ENCODE assay signal across 30 cellular contexts in the genomic region with DNA sequence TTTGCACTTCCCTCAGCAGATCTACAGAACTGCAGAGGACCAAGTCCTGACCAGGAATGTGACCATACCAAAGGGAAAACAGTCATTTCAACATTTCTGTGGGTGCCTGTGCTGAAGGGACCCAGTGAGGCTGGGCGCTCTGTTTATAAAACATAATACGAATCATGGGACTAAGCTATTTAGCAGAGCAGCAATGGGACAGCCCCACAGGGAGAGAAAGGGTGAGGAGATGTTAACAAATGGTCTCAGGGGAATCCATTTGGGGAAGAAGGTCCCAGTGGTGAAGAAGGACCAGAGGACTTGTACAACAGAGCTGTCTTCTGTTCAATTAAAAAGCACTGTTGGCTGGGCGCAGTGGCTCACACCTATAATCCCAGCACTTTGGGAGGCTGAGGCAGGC.
"Had no signal": no experiment of that assay in that cellular context is flagged by ENCODE, and none has a peak within 500 bp of the region (broad histone marks: within the 10 kb centered on the region; RNA-seq: fewer than 3 reads in every experiment).

No MANE protein-coding gene starts in this region.

- H3K9me3 ChIP-seq: esophagus muscularis mucosa, left lung, lower lobe of right lung, mucosa of descending colon, neutrophil, pancreas, prostate gland, tibial nerve had no signal

- H3K36me3 ChIP-seq: esophagus muscularis mucosa, left lung, lower lobe of right lung, neutrophil, pancreas, prostate gland, tibial nerve, WERI-Rb-1 had no signal

- H3K4me3 Mint-ChIP-seq: activated CD4-positive, alpha-beta memory T cell treated with anti-CD3 and anti-CD28 coated beads, Interleukin-2, amount 10 ng/mL, durations not matched to agents 7 days and 5 days; activated CD4-positive, alpha-beta T cell treated with anti-CD3 and anti-CD28 coated beads, Interleukin-2, amount 10 ng/mL, durations not matched to agents 7 days and 5 days; activated naive CD8-positive, alpha-beta T cell treated with anti-CD3 and anti-CD28 coated beads, Interleukin-2, amount 50 U/mL, for 24 hours; activated T-cell treated with anti-CD3 and anti-CD28 coated beads, Interleukin-2, amount 50 U/mL, for 4 hours; activated T-helper 17 cell treated with anti-CD3 and anti-CD28 coated beads, Interleukin-2, amount 50 U/mL, for 72 hours; central memory CD8-positive, alpha-beta T cell; nephron progenitor cell had no signal

- H3K27me3 ChIP-seq: esophagus muscularis mucosa, foreskin keratinocyte, left lung, neutrophil, pancreas, tibial nerve had no signal

- H3K4me1 ChIP-seq: foreskin keratinocyte, left lung, lower lobe of right lung, pancreas, prostate gland, tibial nerve had no signal

- H3K27me3 Mint-ChIP-seq: activated CD4-positive, alpha-beta memory T cell treated with anti-CD3 and anti-CD28 coated beads, Interleukin-2, amount 10 ng/mL, durations not matched to agents 7 days and 5 days; activated CD4-positive, alpha-beta T cell treated with anti-CD3 and anti-CD28 coated beads, Interleukin-2, amount 10 ng/mL, durations not matched to agents 7 days and 5 days; activated T-helper 17 cell treated with anti-CD3 and anti-CD28 coated beads, Interleukin-2, amount 50 U/mL, for 72 hours; T-helper 17 cell had no signal

- H3K9me3 Mint-ChIP-seq: activated CD4-positive, alpha-beta T cell treated with anti-CD3 and anti-CD28 coated beads, Interleukin-2, amount 10 ng/mL, durations not matched to agents 7 days and 5 days; activated naive CD8-positive, alpha-beta T cell treated with anti-CD3 and anti-CD28 coated beads, Interleukin-2, amount 50 U/mL, for 24 hours; activated T-cell treated with anti-CD3 and anti-CD28 coated beads, Interleukin-2, amount 50 U/mL, for 4 hours; activated T-helper 17 cell treated with anti-CD3 and anti-CD28 coated beads, Interleukin-2, amount 50 U/mL, for 72 hours; central memory CD8-positive, alpha-beta T cell had no signal

- DNase-seq: activated CD4-positive, alpha-beta memory T cell treated with anti-CD3 and anti-CD28 coated beads, Interleukin-2, amount 10 ng/mL, durations not matched to agents 7 days and 5 days; activated CD4-positive, alpha-beta T cell treated with anti-CD3 and anti-CD28 coated beads for 1 hour; activated CD4-positive, alpha-beta T cell treated with anti-CD3 and anti-CD28 coated beads, Interleukin-2, amount 10 ng/mL, durations not matched to agents 7 days and 5 days; activated gamma-delta T cell treated with Interleukin-2 at 50 U/mL for 16 hours; activated naive CD4-positive, alpha-beta T cell treated with anti-CD3 and anti-CD28 coated beads, Interleukin-2, amount 50 U/mL, for 16 hours; activated naive CD8-positive, alpha-beta T cell treated with anti-CD3 and anti-CD28 coated beads, Interleukin-2, amount 50 U/mL, for 24 hours; activated T-cell treated with anti-CD3 and anti-CD28 coated beads, Interleukin-2, amount 50 U/mL, for 4 hours; amygdala; dermis blood vessel endothelial cell; effector CD4-positive, alpha-beta T cell; foreskin keratinocyte; left lung; lower lobe of right lung; mesenchymal stem cell; mucosa of descending colon; nephron progenitor cell; pancreas; retina; small intestine; stimulated activated CD4-positive, alpha-beta T cell treated with anti-CD3 and anti-CD28 coated beads, Interleukin-1b, Interleukin-23, amount 100 ng/mL, for 48 hours; stimulated activated naive CD4-positive, alpha-beta T cell treated with Interleukin-2 at 50 U/mL for 16 hours; T-helper 17 cell; T1000 had no signal

- H3K4me3 ChIP-seq: esophagus muscularis mucosa, left lung, lower lobe of right lung, mucosa of descending colon, pancreas, prostate gland, tibial nerve had no signal

- H3K27ac ChIP-seq: esophagus muscularis mucosa, foreskin keratinocyte, left lung, lower lobe of right lung, neutrophil, pancreas, prostate gland, tibial nerve, WERI-Rb-1 had no signal

- H3K4me1 Mint-ChIP-seq: activated CD4-positive, alpha-beta memory T cell treated with anti-CD3 and anti-CD28 coated beads, Interleukin-2, amount 10 ng/mL, durations not matched to agents 7 days and 5 days; activated CD4-positive, alpha-beta T cell treated with anti-CD3 and anti-CD28 coated beads, Interleukin-2, amount 10 ng/mL, durations not matched to agents 7 days and 5 days; activated T-helper 17 cell treated with anti-CD3 and anti-CD28 coated beads, Interleukin-2, amount 50 U/mL, for 72 hours; central memory CD8-positive, alpha-beta T cell; T-helper 17 cell had no signal

- H3K27ac Mint-ChIP-seq: activated CD4-positive, alpha-beta memory T cell treated with anti-CD3 and anti-CD28 coated beads, Interleukin-2, amount 10 ng/mL, durations not matched to agents 7 days and 5 days; activated CD4-positive, alpha-beta T cell treated with anti-CD3 and anti-CD28 coated beads, Interleukin-2, amount 10 ng/mL, durations not matched to agents 7 days and 5 days; activated naive CD8-positive, alpha-beta T cell treated with anti-CD3 and anti-CD28 coated beads, Interleukin-2, amount 50 U/mL, for 24 hours; activated T-helper 17 cell treated with anti-CD3 and anti-CD28 coated beads, Interleukin-2, amount 50 U/mL, for 72 hours; nephron progenitor cell; T-helper 17 cell had no signal
